In genomic region chr7:141754939-141755338, GRCh38 we compare ENCODE assay signal across 10 cellular contexts. TPM values are rescaled to one million over a fixed set of nuclear protein-coding genes. Genes with fewer than 3 reads are reported as not detected.
DNase-seq lines count a peak whose midpoint lies in the region; ATAC-seq and TF ChIP-seq lines count a peak whose summit lies in the region.
"Had no signal": no experiment of that assay in that cellular context is flagged by ENCODE, and none has a peak within 500 bp of the region (broad histone marks: within the 10 kb centered on the region; RNA-seq: fewer than 3 reads in every experiment).

No MANE protein-coding gene starts in this region.

- H3K79me2 ChIP-seq in DOHH2 (ENCODE audit: control insufficient read depth, low read length), result no peaks in the 10 kb centered on the region

- H3K4me1 ChIP-seq in DOHH2 (ENCODE audit: control insufficient read depth, low read length) (no peaks in the 10 kb centered on the region), lung (ENCODE audit: control insufficient read depth in 2 of 2, insufficient read depth in 2 of 2, low read length in 2 of 2) (no peaks in the 10 kb centered on the region)

- DNase-seq in HT1080 (ENCODE audit: low read depth) (peak; percentile 24), WERI-Rb-1 (peak; percentile 16), lung (ENCODE audit: low spot score) (no peak), NOMO-1 treated with dmso at 0.1 percent for 144 hours (lab: John Stamatoyannopoulos, UW; ENCODE audit: unreplicated experiment) (no peak), DMS79 treated with DMSO at 0.1 percent for 48 hours (lab: John Stamatoyannopoulos, UW) (no peak), GDM1 (lab: John Stamatoyannopoulos, UW) (no peak)
- no peak for DNase-seq in stimulated activated naive CD8-positive, alpha-beta T cell treated with anti-CD3 and anti-CD28 coated beads, Interleukin-15, Interleukin-2, amounts not matched to agents 100 U/mL and 50 U/mL, for 24 hours

- WGBS in lung, 2 donors, result 87 to 93% methylated on average over 6 of the region's 6 CpGs

- no peaks in the 10 kb centered on the region; the same call in 1 of the 2 replicates for H4K20me1 ChIP-seq in DOHH2 (ENCODE audit: control insufficient read depth, insufficient read depth, low read depth, low read length)

- H3F3A ChIP-seq in DOHH2 (ENCODE audit: control insufficient read depth, insufficient read depth), result no peaks in the 10 kb centered on the region

- TF ChIP-seq CTCF in DOHH2 (IDR thresholded peaks at IDR 0.05; ENCODE audit: low read depth, low read length, poor library complexity, severe bottlenecking) (peak; percentile 75), WERI-Rb-1 (IDR thresholded peaks at IDR 0.05; ENCODE audit: low read depth, low read length) (peak; percentile 45), lung (IDR thresholded peaks at IDR 0.05; ENCODE audit: control extremely low read depth, extremely low read depth) (peak; percentile 2)

- peaks cover 22% of the 10 kb centered on the region for H3K9me3 ChIP-seq in DOHH2 (ENCODE audit: control insufficient read depth, insufficient read depth, low read length)
- no peaks in the 10 kb centered on the region for H3K9me3 ChIP-seq in WERI-Rb-1 (ENCODE audit: severe bottlenecking)
- H3K9me3 ChIP-seq in lung (ENCODE audit: control insufficient read depth in 2 of 2, insufficient read depth in 1 of 2, low read length in 1 of 2), result peaks cover 0 to 7% of the 10 kb centered on the region in 2 donors

- no peak for ATAC-seq in lung (ENCODE audit: insufficient read depth, low FRiP score)
- ATAC-seq in stimulated activated naive CD8-positive, alpha-beta T cell treated with anti-CD3 and anti-CD28 coated beads, Interleukin-15, Interleukin-2, amounts not matched to agents 100 U/mL and 50 U/mL, for 24 hours, result no peak

- no peak overlapping the region for H3K4me3 ChIP-seq in DOHH2 (ENCODE audit: low read length)
- no peak overlapping the region for H3K4me3 ChIP-seq in WERI-Rb-1 (ENCODE audit: low read depth, low read length)
- no peak overlapping the region for H3K4me3 ChIP-seq in lung
- H3K4me3 ChIP-seq: SK-N-MC had no signal

- H3K27me3 ChIP-seq in DOHH2 (ENCODE audit: control insufficient read depth, low read length), result no peaks in the 10 kb centered on the region
- H3K27me3 ChIP-seq in WERI-Rb-1 (ENCODE audit: insufficient read depth, low read depth, severe bottlenecking), result no peaks in the 10 kb centered on the region
- no peaks in the 10 kb centered on the region for H3K27me3 ChIP-seq in lung (ENCODE audit: control insufficient read depth, insufficient read depth)

- no peak overlapping the region for H3K4me2 ChIP-seq in DOHH2 (ENCODE audit: low read length)

- H3K9me2 ChIP-seq in DOHH2 (replicated peaks; ENCODE audit: control insufficient read depth, low read length), result no peaks in the 10 kb centered on the region

- H3K36me3 ChIP-seq in DOHH2 (ENCODE audit: control insufficient read depth, low read length) (peaks cover 94% of the 10 kb centered on the region), WERI-Rb-1 (peaks cover 34% of the 10 kb centered on the region), lung (ENCODE audit: control insufficient read depth in 2 of 2, insufficient read depth in 2 of 2, low read length in 2 of 2) (peaks cover 21 to 40% of the 10 kb centered on the region in 2 donors)

- H3K27ac ChIP-seq in DOHH2 (ENCODE audit: low read depth, low read length) (no peak overlapping the region), WERI-Rb-1 (no peak overlapping the region), lung (ENCODE audit: low read depth in 1 of 2, low read length in 1 of 2) (no peak overlapping the region)
- H3K27ac ChIP-seq: SK-N-MC had no signal

RNA-seq across cellular contexts. Expression of gene TAS2R3, which starts 9.0 kb away (rescaled TPM):
- total RNA-seq in HT1080 (2014; rRNA removed; shearing (Covaris generic)), result 0.10 TPM in 1 of 2 replicates, not detected in the other
- not detected in 2 replicates for polyA plus RNA-seq in HT1080 (2015; cell fraction: cytosol; rRNA removed)
- 0.12 TPM in 1 of 2 replicates, not detected in the other for polyA plus RNA-seq in HT1080 (2015; cell fraction: nucleus; rRNA removed)
- total RNA-seq in lung, result 10 to 100 TPM in 1 of 2 donors, 1 to 10 TPM in 1; 2.2 to 13.0 TPM
- polyA plus RNA-seq in lung, result not detected
- polyA plus RNA-seq: urinary bladder had no signal

RNA-seq across cellular contexts. Expression of gene SSBP1, which starts 16.8 kb away (rescaled TPM):
- 370 and 377 TPM in 2 replicates for total RNA-seq in HT1080 (2014; rRNA removed; shearing (Covaris generic))
- polyA plus RNA-seq in HT1080 (2015; cell fraction: cytosol; rRNA removed), result 379 and 433 TPM in 2 replicates
- polyA plus RNA-seq in HT1080 (2015; cell fraction: nucleus; rRNA removed), result 311 and 333 TPM in 2 replicates
- 100 to 1,000 TPM in 1 of 2 donors, 10 to 100 TPM in 1; 96.8 to 109 TPM for total RNA-seq in lung
- polyA plus RNA-seq in lung, result 100 to 1,000 TPM; 162 to 263 TPM

RNA-seq across cellular contexts. Expression of gene TAS2R4, which starts 21.5 kb away (rescaled TPM):
- 0.14 and 0.63 TPM in 2 replicates for total RNA-seq in HT1080 (2014; rRNA removed; shearing (Covaris generic))
- polyA plus RNA-seq in HT1080 (2015; cell fraction: cytosol; rRNA removed), result 0.07 TPM in 1 of 2 replicates, not detected in the other
- 1.1 TPM in 2 replicates for polyA plus RNA-seq in HT1080 (2015; cell fraction: nucleus; rRNA removed)
- 1 to 10 TPM; 1.4 to 9.3 TPM for total RNA-seq in lung
- polyA plus RNA-seq in lung, result under 1 TPM; 0.06 to 0.35 TPM

RNA-seq across cellular contexts. Expression of gene TAS2R5, which starts 35.1 kb away (rescaled TPM):
- total RNA-seq in HT1080 (2014; rRNA removed; shearing (Covaris generic)), result 0.30 and 0.98 TPM in 2 replicates
- polyA plus RNA-seq in HT1080 (2015; cell fraction: cytosol; rRNA removed), result 0.40 and 0.61 TPM in 2 replicates
- polyA plus RNA-seq in HT1080 (2015; cell fraction: nucleus; rRNA removed), result 3.3 and 5.0 TPM in 2 replicates
- 1 to 10 TPM; 1.2 to 6.8 TPM for total RNA-seq in lung
- under 1 TPM; 0.41 to 0.55 TPM for polyA plus RNA-seq in lung

RNA-seq across cellular contexts. Expression of gene WEE2, which starts 46.8 kb away (rescaled TPM):
- total RNA-seq in HT1080 (2014; rRNA removed; shearing (Covaris generic)), result 0.03 TPM in 2 replicates
- polyA plus RNA-seq in HT1080 (2015; cell fraction: cytosol; rRNA removed), result not detected in 2 replicates
- not detected in 2 replicates for polyA plus RNA-seq in HT1080 (2015; cell fraction: nucleus; rRNA removed)
- total RNA-seq in lung, result not detected
- not detected for polyA plus RNA-seq in lung
- polyA plus RNA-seq: urinary bladder had no signal

Comparison
In these comparisons a context has a peak if more than half of its experiments do, and no peak if none do; other contexts are left out.
1. CTCF ChIP-seq: peak in every context shown above with its lines; median percentile 75 in DOHH2; 45 in WERI-Rb-1; 2 in lung.
2. DNase-seq: peak in HT1080 (single experiment) and WERI-Rb-1 (single experiment); none in lung (single experiment), NOMO-1 treated with dmso at 0.1 percent for 144 hours (single experiment), DMS79 treated with DMSO at 0.1 percent for 48 hours (single experiment), GDM1 (single experiment) and stimulated activated naive CD8-positive, alpha-beta T cell treated with anti-CD3 and anti-CD28 coated beads, Interleukin-15, Interleukin-2, amounts not matched to agents 100 U/mL and 50 U/mL, for 24 hours (single experiment).